ENCODE assay signal across 31 cellular contexts in the genomic region with DNA sequence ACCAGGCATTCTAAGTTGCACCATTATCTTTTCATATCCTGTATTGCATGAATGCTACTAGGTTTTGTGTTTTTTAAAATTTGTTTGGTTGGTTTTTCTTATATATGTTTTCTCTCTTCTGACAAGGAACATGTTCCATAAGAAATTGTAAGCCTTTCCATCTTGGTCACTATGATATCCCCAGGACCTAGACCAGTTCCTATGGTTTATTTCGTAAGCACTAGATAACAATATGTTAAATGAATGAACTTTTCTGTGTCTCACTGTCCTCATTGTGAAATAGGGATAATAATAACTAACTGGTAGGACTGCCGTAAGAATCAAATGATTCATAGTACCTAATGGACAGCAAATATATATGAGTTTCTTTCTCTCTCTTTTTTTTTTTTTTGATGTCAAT.
"Had no signal": no experiment of that assay in that cellular context is flagged by ENCODE, and none has a peak within 500 bp of the region (broad histone marks: within the 10 kb centered on the region; RNA-seq: fewer than 3 reads in every experiment).

No MANE protein-coding gene starts in this region.

- H3K27ac Mint-ChIP-seq: activated CD4-positive, alpha-beta T cell treated with anti-CD3 and anti-CD28 coated beads, Interleukin-2, amount 10 ng/mL, durations not matched to agents 7 days and 5 days; activated CD8-positive, alpha-beta T cell treated with anti-CD3 and anti-CD28 coated beads for 36 hours; activated naive CD4-positive, alpha-beta T cell treated with anti-CD3 and anti-CD28 coated beads for 36 hours; activated naive CD4-positive, alpha-beta T cell treated with anti-CD3 and anti-CD28 coated beads, Interleukin-2, amount 50 U/mL, for 24 hours; activated naive CD8-positive, alpha-beta T cell treated with anti-CD3 and anti-CD28 coated beads for 36 hours; activated naive CD8-positive, alpha-beta T cell treated with anti-CD3 and anti-CD28 coated beads, Interleukin-2, amount 50 U/mL, for 24 hours; activated T-helper 1 cell treated with anti-CD3 and anti-CD28 coated beads, Interleukin-12 subunit alpha, Interleukin-12 subunit beta, Interleukin-2, Interleukin-4 antibody, amounts not matched to agents 30 ng/mL and 10 ng/mL and 1 ng/mL, durations not matched to agents 14 hours and 24 hours and 36 hours; activated T-helper 2 cell treated with anti-CD3 and anti-CD28 coated beads, Interferon-gamma antibody, Interleukin-2, Interleukin-4, amounts not matched to agents 10 μg/mL and 5 μg/mL and 100 μg/mL, durations not matched to agents 14 hours and 24 hours and 36 hours; effector memory CD8-positive, alpha-beta T cell; WTC11 had no signal

- H3K9me3 ChIP-seq: body of pancreas, gastrocnemius medialis, heart left ventricle had no signal

- H3K27ac ChIP-seq: body of pancreas, foreskin keratinocyte, gastrocnemius medialis, heart left ventricle, VCaP had no signal

- H3K9me3 Mint-ChIP-seq: activated CD4-positive, alpha-beta T cell treated with anti-CD3 and anti-CD28 coated beads, Interleukin-2, amount 10 ng/mL, durations not matched to agents 7 days and 5 days; activated CD8-positive, alpha-beta T cell treated with anti-CD3 and anti-CD28 coated beads for 36 hours; activated naive CD4-positive, alpha-beta T cell treated with anti-CD3 and anti-CD28 coated beads for 36 hours; activated naive CD4-positive, alpha-beta T cell treated with anti-CD3 and anti-CD28 coated beads, Interleukin-2, amount 50 U/mL, for 24 hours; activated naive CD8-positive, alpha-beta T cell treated with anti-CD3 and anti-CD28 coated beads for 36 hours; activated naive CD8-positive, alpha-beta T cell treated with anti-CD3 and anti-CD28 coated beads, Interleukin-2, amount 50 U/mL, for 24 hours; activated T-helper 1 cell treated with anti-CD3 and anti-CD28 coated beads, Interleukin-12 subunit alpha, Interleukin-12 subunit beta, Interleukin-2, Interleukin-4 antibody, amounts not matched to agents 30 ng/mL and 10 ng/mL and 1 ng/mL, durations not matched to agents 14 hours and 24 hours and 36 hours; activated T-helper 2 cell treated with anti-CD3 and anti-CD28 coated beads, Interferon-gamma antibody, Interleukin-2, Interleukin-4, amounts not matched to agents 10 μg/mL and 5 μg/mL and 100 μg/mL, durations not matched to agents 14 hours and 24 hours and 36 hours; WTC11 had no signal

- H3K36me3 ChIP-seq: gastrocnemius medialis, heart left ventricle had no signal

- H3K4me1 ChIP-seq: body of pancreas, foreskin keratinocyte, gastrocnemius medialis, heart left ventricle had no signal

- H3K4me1 Mint-ChIP-seq: activated CD4-positive, alpha-beta T cell treated with anti-CD3 and anti-CD28 coated beads, Interleukin-2, amount 10 ng/mL, durations not matched to agents 7 days and 5 days; activated naive CD4-positive, alpha-beta T cell treated with anti-CD3 and anti-CD28 coated beads, Interleukin-2, amount 50 U/mL, for 24 hours; activated naive CD8-positive, alpha-beta T cell treated with anti-CD3 and anti-CD28 coated beads for 36 hours; activated naive CD8-positive, alpha-beta T cell treated with anti-CD3 and anti-CD28 coated beads, Interleukin-2, amount 50 U/mL, for 24 hours; central memory CD8-positive, alpha-beta T cell; WTC11 had no signal

- DNase-seq: activated CD4-positive, alpha-beta T cell treated with anti-CD3 and anti-CD28 coated beads for 1 hour; activated CD4-positive, alpha-beta T cell treated with anti-CD3 and anti-CD28 coated beads for 4 hours; activated CD4-positive, alpha-beta T cell treated with anti-CD3 and anti-CD28 coated beads, Interleukin-2, amount 10 ng/mL, durations not matched to agents 7 days and 5 days; activated CD4-positive, alpha-beta T cell treated with anti-CD3 and anti-CD28 coated beads, Interleukin-2, amount 50 U/mL, for 4 hours; activated CD8-positive, alpha-beta memory T cell treated with anti-CD3 and anti-CD28 coated beads for 24 hours; activated CD8-positive, alpha-beta T cell treated with anti-CD3 and anti-CD28 coated beads for 36 hours; activated effector memory CD4-positive, alpha-beta T cell treated with anti-CD3 and anti-CD28 coated beads, Interleukin-2, amount 50 U/mL, for 16 hours; activated naive CD4-positive, alpha-beta T cell treated with anti-CD3 and anti-CD28 coated beads for 36 hours; activated naive CD8-positive, alpha-beta T cell treated with anti-CD3 and anti-CD28 coated beads for 36 hours; activated naive CD8-positive, alpha-beta T cell treated with anti-CD3 and anti-CD28 coated beads, Interleukin-2, amount 50 U/mL, for 24 hours; activated T-cell treated with anti-CD3 and anti-CD28 coated beads, Interleukin-2, amount 50 U/mL, for 1 hour; activated T-cell treated with anti-CD3 and anti-CD28 coated beads, Interleukin-2, amount 50 U/mL, for 48 hours; amniotic stem cell; aorta; body of pancreas; cortex of kidney; dermis blood vessel endothelial cell; effector CD4-positive, alpha-beta T cell; effector memory CD8-positive, alpha-beta T cell; foreskin keratinocyte; gastrocnemius medialis; glutamatergic neuron; heart left ventricle; T-helper 2 cell had no signal

- H3K36me3 Mint-ChIP-seq: activated naive CD4-positive, alpha-beta T cell treated with anti-CD3 and anti-CD28 coated beads, Interleukin-2, amount 50 U/mL, for 24 hours; activated naive CD8-positive, alpha-beta T cell treated with anti-CD3 and anti-CD28 coated beads for 36 hours; WTC11 had no signal

- H3K27me3 ChIP-seq: body of pancreas, foreskin keratinocyte, gastrocnemius medialis, heart left ventricle had no signal

- H3K4me3 ChIP-seq: body of pancreas, gastrocnemius medialis, heart left ventricle had no signal

- ATAC-seq: activated CD8-positive, alpha-beta T cell treated with anti-CD3 and anti-CD28 coated beads for 36 hours; activated naive CD8-positive, alpha-beta T cell treated with anti-CD3 and anti-CD28 coated beads, Interleukin-2, amount 50 U/mL, for 24 hours; body of pancreas; effector memory CD8-positive, alpha-beta T cell; esophagus mucosa; foreskin keratinocyte; gastrocnemius medialis; heart left ventricle; WTC11 had no signal

- H3K4me3 Mint-ChIP-seq: activated CD4-positive, alpha-beta T cell treated with anti-CD3 and anti-CD28 coated beads, Interleukin-2, amount 10 ng/mL, durations not matched to agents 7 days and 5 days; activated CD8-positive, alpha-beta T cell treated with anti-CD3 and anti-CD28 coated beads for 36 hours; activated naive CD4-positive, alpha-beta T cell treated with anti-CD3 and anti-CD28 coated beads for 36 hours; activated naive CD4-positive, alpha-beta T cell treated with anti-CD3 and anti-CD28 coated beads, Interleukin-2, amount 50 U/mL, for 24 hours; activated naive CD8-positive, alpha-beta T cell treated with anti-CD3 and anti-CD28 coated beads for 36 hours; activated naive CD8-positive, alpha-beta T cell treated with anti-CD3 and anti-CD28 coated beads, Interleukin-2, amount 50 U/mL, for 24 hours; activated T-helper 1 cell treated with anti-CD3 and anti-CD28 coated beads, Interleukin-12 subunit alpha, Interleukin-12 subunit beta, Interleukin-2, Interleukin-4 antibody, amounts not matched to agents 30 ng/mL and 10 ng/mL and 1 ng/mL, durations not matched to agents 14 hours and 24 hours and 36 hours; central memory CD8-positive, alpha-beta T cell; effector memory CD8-positive, alpha-beta T cell; WTC11 had no signal

- H3K27me3 Mint-ChIP-seq: activated CD4-positive, alpha-beta T cell treated with anti-CD3 and anti-CD28 coated beads, Interleukin-2, amount 10 ng/mL, durations not matched to agents 7 days and 5 days; activated CD8-positive, alpha-beta T cell treated with anti-CD3 and anti-CD28 coated beads for 36 hours; activated naive CD4-positive, alpha-beta T cell treated with anti-CD3 and anti-CD28 coated beads, Interleukin-2, amount 50 U/mL, for 24 hours; activated naive CD8-positive, alpha-beta T cell treated with anti-CD3 and anti-CD28 coated beads for 36 hours; activated naive CD8-positive, alpha-beta T cell treated with anti-CD3 and anti-CD28 coated beads, Interleukin-2, amount 50 U/mL, for 24 hours; central memory CD8-positive, alpha-beta T cell; effector memory CD8-positive, alpha-beta T cell had no signal
